In genomic region chr15:100199711-100200286, GRCh38 we compare ENCODE assay signal across 24 cellular contexts.
"Had no signal": no experiment of that assay in that cellular context is flagged by ENCODE, and none has a peak within 500 bp of the region (broad histone marks: within the 10 kb centered on the region; RNA-seq: fewer than 3 reads in every experiment).

No MANE protein-coding gene starts in this region.

- H3K9me3 Mint-ChIP-seq: activated naive CD4-positive, alpha-beta T cell treated with anti-CD3 and anti-CD28 coated beads, Interleukin-2, amount 10 ng/mL, durations not matched to agents 7 days and 5 days; activated naive CD8-positive, alpha-beta T cell treated with anti-CD3 and anti-CD28 coated beads, Interleukin-2, amount 50 U/mL, for 24 hours; activated T-cell treated with anti-CD3 and anti-CD28 coated beads, Interleukin-2, amount 50 U/mL, for 4 hours had no signal

- H3K27ac ChIP-seq: cardiac muscle cell, hepatocyte, sigmoid colon, transverse colon had no signal

- H2AFZ ChIP-seq: hepatocyte had no signal

- H3K4me3 Mint-ChIP-seq: activated naive CD4-positive, alpha-beta T cell treated with anti-CD3 and anti-CD28 coated beads, Interleukin-2, amount 10 ng/mL, durations not matched to agents 7 days and 5 days; activated naive CD8-positive, alpha-beta T cell treated with anti-CD3 and anti-CD28 coated beads, Interleukin-2, amount 50 U/mL, for 24 hours; activated T-cell treated with anti-CD3 and anti-CD28 coated beads, Interleukin-2, amount 50 U/mL, for 4 hours; dendritic cell treated with granulocyte-macrophage colony-stimulating factor and Interleukin-4, amounts not matched to agents 40 ng/mL and 50 ng/mL, for 4 days; stimulated activated naive B cell treated with anti-CD40 and anti-IgM and Interleukin-4, amounts not matched to agents 10 μg/mL and 1 μg/mL and 100 μg/mL, for 72 hours; WTC11 had no signal

- H3K27me3 Mint-ChIP-seq: dendritic cell treated with granulocyte-macrophage colony-stimulating factor and Interleukin-4, amounts not matched to agents 40 ng/mL and 50 ng/mL, for 4 days; progenitor cell of endocrine pancreas had no signal

- H3K79me2 ChIP-seq: hepatocyte had no signal

- H3K27ac Mint-ChIP-seq: activated naive CD4-positive, alpha-beta T cell treated with anti-CD3 and anti-CD28 coated beads, Interleukin-2, amount 10 ng/mL, durations not matched to agents 7 days and 5 days; activated naive CD8-positive, alpha-beta T cell treated with anti-CD3 and anti-CD28 coated beads, Interleukin-2, amount 50 U/mL, for 24 hours; dendritic cell treated with granulocyte-macrophage colony-stimulating factor and Interleukin-4, amounts not matched to agents 40 ng/mL and 50 ng/mL, for 4 days; progenitor cell of endocrine pancreas; stimulated activated naive B cell treated with anti-CD40 and anti-IgM and Interleukin-4, amounts not matched to agents 10 μg/mL and 1 μg/mL and 100 μg/mL, for 72 hours; WTC11 had no signal

- DNase-seq: activated effector memory CD4-positive, alpha-beta T cell treated with Interleukin-2 at 50 U/mL for 16 hours; activated naive CD4-positive, alpha-beta T cell treated with anti-CD3 and anti-CD28 coated beads, Interleukin-2, amount 10 ng/mL, durations not matched to agents 7 days and 5 days; activated naive CD8-positive, alpha-beta T cell treated with anti-CD3 and anti-CD28 coated beads, Interleukin-2, amount 50 U/mL, for 24 hours; activated T-cell treated with anti-CD3 and anti-CD28 coated beads, Interleukin-2, amount 50 U/mL, for 4 hours; effector CD8-positive, alpha-beta T cell; foreskin melanocyte; glutamatergic neuron; left ventricle myocardium superior; retina; sigmoid colon; stimulated activated CD4-positive, alpha-beta T cell treated with anti-CD3 and anti-CD28 coated beads, Interleukin-2, amount 100 ng/mL, for 48 hours; stimulated activated CD8-positive, alpha-beta memory T cell treated with anti-CD3 and anti-CD28 coated beads, Interleukin-4, amount 100 ng/mL, for 48 hours; stimulated activated naive B cell treated with anti-CD40 and anti-IgM and Interleukin-4, amounts not matched to agents 10 μg/mL and 1 μg/mL and 100 μg/mL, for 72 hours; T-helper 1 cell; T-helper 9 cell; transverse colon had no signal

- H3K36me3 ChIP-seq: cardiac muscle cell, sigmoid colon, transverse colon had no signal

- H3K4me3 ChIP-seq: body of pancreas, cardiac muscle cell, hepatocyte, sigmoid colon, smooth muscle cell, transverse colon had no signal

- H3K9me3 ChIP-seq: body of pancreas, sigmoid colon, transverse colon had no signal

- ATAC-seq: activated naive CD8-positive, alpha-beta T cell treated with anti-CD3 and anti-CD28 coated beads, Interleukin-2, amount 50 U/mL, for 24 hours; activated T-cell treated with anti-CD3 and anti-CD28 coated beads, Interleukin-2, amount 50 U/mL, for 4 hours; body of pancreas; esophagus mucosa; left ventricle myocardium superior; stimulated activated naive B cell treated with anti-CD40 and anti-IgM and Interleukin-4, amounts not matched to agents 10 μg/mL and 1 μg/mL and 100 μg/mL, for 72 hours; WTC11 had no signal

- H3K36me3 Mint-ChIP-seq: activated naive CD4-positive, alpha-beta T cell treated with anti-CD3 and anti-CD28 coated beads, Interleukin-2, amount 10 ng/mL, durations not matched to agents 7 days and 5 days; stimulated activated naive B cell treated with anti-CD40 and anti-IgM and Interleukin-4, amounts not matched to agents 10 μg/mL and 1 μg/mL and 100 μg/mL, for 72 hours; WTC11 had no signal

- H3K4me2 ChIP-seq: hepatocyte, smooth muscle cell had no signal

- H3K27me3 ChIP-seq: body of pancreas, cardiac muscle cell, hepatocyte, sigmoid colon, transverse colon had no signal
